In the genomic region with DNA sequence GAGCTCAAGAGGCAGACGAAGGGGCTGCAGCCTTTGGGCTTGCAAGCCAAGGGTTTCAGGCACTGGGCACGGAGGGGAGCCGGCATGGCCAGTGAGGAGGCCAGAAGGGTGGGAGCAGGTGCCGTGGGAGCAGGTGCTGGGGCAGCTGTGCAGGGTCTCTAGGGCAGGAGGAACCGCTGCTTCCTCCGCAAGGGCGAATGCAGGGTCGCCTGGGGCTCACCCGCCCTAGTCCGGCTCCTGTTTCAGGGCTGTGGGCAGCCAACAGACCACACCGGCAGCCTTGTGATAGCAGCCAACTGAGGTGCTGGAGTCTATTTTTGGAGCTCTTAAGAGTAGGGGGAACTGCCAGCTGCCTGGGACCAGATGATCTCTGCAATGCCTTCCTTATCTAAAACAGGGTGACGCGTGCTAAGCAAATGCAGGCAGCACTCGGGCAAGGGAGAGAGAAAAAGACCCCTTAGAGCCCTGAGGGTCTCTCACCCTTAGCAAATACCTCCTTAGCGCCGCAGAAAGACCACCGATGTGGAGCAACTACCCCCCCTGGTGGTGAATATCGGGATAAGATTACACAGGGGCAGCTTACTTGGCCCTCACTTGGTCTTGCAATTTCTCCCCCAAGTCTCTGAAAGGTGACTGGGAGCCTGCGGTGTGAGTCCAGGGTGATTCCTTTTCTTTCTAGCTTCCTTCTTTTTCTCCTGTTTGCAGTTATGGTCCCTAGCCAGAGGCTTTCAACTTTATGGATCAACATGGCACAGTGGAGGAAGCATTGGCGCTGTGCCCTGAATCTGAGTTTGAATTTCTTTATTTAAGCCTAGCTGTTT, we compare ENCODE assay signal across 9 cellular contexts. TPM values are rescaled to one million over a fixed set of nuclear protein-coding genes. Genes with fewer than 3 reads are reported as not detected.
DNase-seq lines count a peak whose midpoint lies in the region; ATAC-seq and TF ChIP-seq lines count a peak whose summit lies in the region.
"Had no signal": no experiment of that assay in that cellular context is flagged by ENCODE, and none has a peak within 500 bp of the region (broad histone marks: within the 10 kb centered on the region; RNA-seq: fewer than 3 reads in every experiment).

No MANE protein-coding gene starts in this region.

- H3K4me1 ChIP-seq in Caco-2, result peaks cover 3% of the 10 kb centered on the region; the same call in 1 of the 2 replicates
- H3K4me1 ChIP-seq in GM23248 (ENCODE audit: insufficient read depth), result no peaks in the 10 kb centered on the region
- no peaks in the 10 kb centered on the region for H3K4me1 ChIP-seq in iPS-18a (ENCODE audit: control insufficient read depth, low read depth, low read length)

- no peaks in the 10 kb centered on the region for H4K20me1 ChIP-seq in GM23248 (ENCODE audit: insufficient read depth)

- WGBS in GM23248 (ENCODE audit: low coverage in 1 of 2, low lambda C conversion rate in 2 of 2, missing lambda C conversion rate in 2 of 2), 2 experiments, result 12 to 14% methylated on average over 19 to 20 of the region's 20 CpGs

- POLR2A ChIA-PET in Caco-2 (lab: Charles Lee), result interaction anchor here (0.6 kb wide), 1 partner anchor 51 kb away, joined by 3 read pairs; no protein-coding TSS in a partner anchor

- intact Hi-C loops in Caco-2 (cut with micrococcal nuclease; ENCODE audit: unreplicated experiment), result loop anchor here (1.0 to 10.0 kb wide), 3 partner anchors 30 to 159 kb away; partner anchors contain the start of gene RASSF5

- H3K9ac ChIP-seq in GM23248 (no peak overlapping the region), iPS-18a (ENCODE audit: low read length) (no peak overlapping the region)

- H3K36me3 ChIP-seq in Caco-2 (ENCODE audit: control insufficient read depth, insufficient read depth, low read length) (no peaks in the 10 kb centered on the region), GM23248 (ENCODE audit: low read depth) (no peaks in the 10 kb centered on the region), iPS-18a (ENCODE audit: control insufficient read depth, low read depth, low read length) (no peaks in the 10 kb centered on the region)

- peak overlapping the region; percentile 50 for H3K4me2 ChIP-seq in GM23248 (ENCODE audit: unreplicated experiment)

- peak; percentile 72 to 96 for TF ChIP-seq CTCF in Caco-2 (IDR thresholded peaks at IDR 0.05; ENCODE audit: insufficient read depth in 1 of 2, low read depth in 1 of 2, low read length in 1 of 2, severe bottlenecking in 1 of 2, unreplicated experiment in 1 of 2)

- BruUV-seq in Caco-2 (replicated peaks; lab: Mats Ljungman, UMichigan), result no TSS peak

- H3K4me3 ChIP-seq in Caco-2 (ENCODE audit: low read depth, low read length) (no peak overlapping the region), GM23248 (peak overlapping the region; percentile 40; the same call in 1 of the 2 replicates), iPS-18a (ENCODE audit: low read length) (peak overlapping the region; percentile 47)

- no peaks in the 10 kb centered on the region for H3K79me2 ChIP-seq in GM23248 (ENCODE audit: insufficient read depth)

- H3F3A ChIP-seq in GM23248 (ENCODE audit: insufficient read depth), result 0 out of 2 replicates have a peak, but pooled peaks cover 6% of the 10 kb centered on the region

- H3K27ac ChIP-seq in GM23248 (no peak overlapping the region), iPS-18a (ENCODE audit: low read length) (no peak overlapping the region)

- no peaks in the 10 kb centered on the region for H3K9me3 Mint-ChIP-seq in Caco-2 (ENCODE audit: unreplicated experiment)

- no peak overlapping the region for H3K27ac Mint-ChIP-seq in Caco-2 (ENCODE audit: unreplicated experiment)
- H3K27ac Mint-ChIP-seq: activated naive CD8-positive, alpha-beta T cell had no signal

- peak overlapping the region; percentile 44; the same call in 1 of the 2 replicates for H2AFZ ChIP-seq in GM23248

- H3K36me3 Mint-ChIP-seq in Caco-2 (ENCODE audit: insufficient read depth, unreplicated experiment), result no peaks in the 10 kb centered on the region
- H3K36me3 Mint-ChIP-seq: activated naive CD8-positive, alpha-beta T cell had no signal

- peaks cover 15% of the 10 kb centered on the region for H3K4me1 Mint-ChIP-seq in Caco-2 (ENCODE audit: low read depth, unreplicated experiment)

- no peaks in the 10 kb centered on the region for H3K9me3 ChIP-seq in Caco-2
- H3K9me3 ChIP-seq in GM23248 (ENCODE audit: low read depth), result no peaks in the 10 kb centered on the region
- no peaks in the 10 kb centered on the region for H3K9me3 ChIP-seq in iPS-18a (ENCODE audit: control insufficient read depth, low read depth, low read length)

- peak; percentile 59 to 78 for DNase-seq in Caco-2
- peak; percentile 66 for DNase-seq in GM23248
- DNase-seq in NCI-H1694 treated with DMSO at 0.1 percent for 48 hours (lab: John Stamatoyannopoulos, UW), result peak; percentile 73
- peak; percentile 59 for DNase-seq in T-helper 9 cell
- DNase-seq in astrocyte of the hippocampus (ENCODE audit: low read depth, low spot score), result peak; percentile 83
- peak; percentile 44 to 61 for DNase-seq in stimulated activated CD4-positive, alpha-beta T cell treated with anti-CD3 and anti-CD28 coated beads, Interleukin-12 subunit alpha, Interleukin-12 subunit beta, amount 100 ng/mL, for 24 hours (ENCODE audit: low read depth in 2 of 2)

- in situ Hi-C loops in GM23248 (cut with MboI), result no loop called here

- H3K4me3 Mint-ChIP-seq in Caco-2 (ENCODE audit: unreplicated experiment), result no peak overlapping the region
- H3K4me3 Mint-ChIP-seq: activated naive CD8-positive, alpha-beta T cell had no signal

- no peaks in the 10 kb centered on the region for H3K9me2 ChIP-seq in GM23248 (ENCODE audit: insufficient read depth)

- no peak for ATAC-seq in GM18870 (IDR thresholded peaks at IDR 0.05; ENCODE audit: unreplicated experiment)

- H3K27me3 ChIP-seq in Caco-2 (replicated peaks; ENCODE audit: control insufficient read depth, insufficient read depth, low read length) (no peaks in the 10 kb centered on the region), GM23248 (replicated peaks; ENCODE audit: insufficient read depth) (no peaks in the 10 kb centered on the region; the same call in 1 of the 2 replicates), iPS-18a (ENCODE audit: control insufficient read depth, insufficient read depth, low read length) (peaks cover 18% of the 10 kb centered on the region)

- CTCF ChIA-PET in Caco-2 (lab: Charles Lee), result interaction anchor here (0.6 to 2.6 kb wide), 18 partner anchors 9 to 318 kb away, joined by 3 to 46 read pairs (median 4); partner anchors contain the start of genes DYRK3 and EIF2D

- peaks cover 7% of the 10 kb centered on the region for H3K27me3 Mint-ChIP-seq in Caco-2 (ENCODE audit: insufficient read depth, unreplicated experiment)

RNA-seq across cellular contexts. Expression of gene MAPKAPK2, which starts 20.7 kb away (rescaled TPM):
- 88.2 and 96.8 TPM in 2 replicates for total RNA-seq in Caco-2 (2022)
- 50.6 and 63.3 TPM in 2 replicates for total RNA-seq in GM23248 (2014; rRNA removed; shearing (Covaris generic))
- polyA plus RNA-seq in GM23248 (2016; fragmentation: Nextera tagmentation; extraction: Ambion mirVana), result 7.5 and 8.8 TPM in 2 replicates

RNA-seq across cellular contexts. Expression of gene DYRK3, which starts 28.7 kb away (rescaled TPM):
- total RNA-seq in Caco-2 (2022), result 0.16 TPM in 1 of 2 replicates, not detected in the other
- total RNA-seq in GM23248 (2014; rRNA removed; shearing (Covaris generic)), result 28.8 and 31.5 TPM in 2 replicates
- polyA plus RNA-seq in GM23248 (2016; fragmentation: Nextera tagmentation; extraction: Ambion mirVana), result 16.9 and 18.2 TPM in 2 replicates

RNA-seq across cellular contexts. Expression of gene EIF2D, which starts 51.8 kb away (rescaled TPM):
- total RNA-seq in Caco-2 (2022), result 37.9 and 39.6 TPM in 2 replicates
- 46.7 and 53.4 TPM in 2 replicates for total RNA-seq in GM23248 (2014; rRNA removed; shearing (Covaris generic))
- polyA plus RNA-seq in GM23248 (2016; fragmentation: Nextera tagmentation; extraction: Ambion mirVana), result 31.2 and 31.4 TPM in 2 replicates

Comparison
In these comparisons a context has a peak if more than half of its experiments do, and no peak if none do; other contexts are left out.
1. RNA of gene DYRK3, which starts 28.7 kb away (total RNA-seq): 28.8 to 31.5 TPM in GM23248; 0.16 TPM in Caco-2; every median in the first group is over 10 times any median in the second.
2. Peak in every context shown above with its lines, with median percentiles within 50 percentile points of each other: DNase-seq.